ENCODE assay signal across 16 cellular contexts in the genomic region with DNA sequence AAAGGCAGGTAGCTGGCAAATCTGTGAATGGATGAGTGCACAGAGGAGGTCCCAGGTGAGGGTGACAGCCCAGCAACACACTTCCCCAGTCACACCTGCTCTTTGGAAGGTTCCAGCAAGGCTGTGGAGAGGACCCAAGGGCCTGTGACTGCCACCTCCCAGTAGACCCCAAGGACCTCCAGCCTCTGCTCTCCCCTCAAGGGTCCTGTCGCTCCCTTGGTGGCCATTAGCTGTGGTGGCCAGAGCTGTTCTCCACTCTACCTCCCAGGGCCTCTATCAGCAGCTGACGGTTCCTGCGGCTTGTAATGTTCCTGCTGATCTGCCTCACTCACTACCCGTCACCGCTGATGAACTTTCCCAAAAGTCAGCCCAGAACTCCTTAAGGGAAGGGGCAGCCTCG.
DNase-seq lines count a peak whose midpoint lies in the region; ATAC-seq, FAIRE-seq and TF ChIP-seq lines count a peak whose summit lies in the region.
"Had no signal": no experiment of that assay in that cellular context is flagged by ENCODE, and none has a peak within 500 bp of the region (broad histone marks: within the 10 kb centered on the region; RNA-seq: fewer than 3 reads in every experiment).

No MANE protein-coding gene starts in this region.

- H4K5ac ChIP-seq in H1 (ENCODE audit: insufficient read length, low read depth, low read length) = no peak overlapping the region

- peaks cover 8% of the 10 kb centered on the region for H3K36me3 Mint-ChIP-seq in stimulated activated effector memory CD8-positive, alpha-beta T cell treated with anti-CD3 and anti-CD28 coated beads, Interleukin-12 subunit alpha, Interleukin-12 subunit beta, amount 100 ng/mL, for 72 hours
- H3K36me3 Mint-ChIP-seq: activated CD8-positive, alpha-beta memory T cell treated with anti-CD3 and anti-CD28 coated beads, Interleukin-2, amount 10 ng/mL, durations not matched to agents 7 days and 5 days had no signal

- H3K27ac Mint-ChIP-seq in stimulated activated effector memory CD8-positive, alpha-beta T cell treated with anti-CD3 and anti-CD28 coated beads, Interleukin-12 subunit alpha, Interleukin-12 subunit beta, amount 100 ng/mL, for 72 hours = peak overlapping the region; percentile 78
- H3K27ac Mint-ChIP-seq: activated CD8-positive, alpha-beta memory T cell treated with anti-CD3 and anti-CD28 coated beads, Interleukin-2, amount 10 ng/mL, durations not matched to agents 7 days and 5 days had no signal

- TF ChIP-seq RAD21 in H1 (IDR thresholded peaks at IDR 0.05 in 1 of 2, conservative IDR thresholded peaks at IDR 0.05 in 1 of 2; ENCODE audit: low read depth in 2 of 2, low read length in 2 of 2) = no peak

- TF ChIP-seq CTCF in Loucy (conservative IDR thresholded peaks at IDR 0.05; ENCODE audit: low read length) (no peak), H1 (IDR thresholded peaks at IDR 0.05; ENCODE audit: control extremely low read depth in 1 of 3, insufficient read depth in 1 of 3, low read depth in 1 of 3, low read length in 3 of 3) (no peak)

- no peak overlapping the region for H3K9ac ChIP-seq in Loucy (ENCODE audit: low read depth, low read length, poor library complexity, severe bottlenecking)
- no peak overlapping the region for H3K9ac ChIP-seq in H1 (replicated peaks in 1 of 4; ENCODE audit: extremely low read depth in 1 of 4, low read depth in 3 of 4, low read length in 3 of 4)
- H3K9ac ChIP-seq: neural progenitor cell had no signal

- no peak overlapping the region for H3K56ac ChIP-seq in H1 (replicated peaks; ENCODE audit: insufficient read length, low read depth, low read length)

- peak overlapping the region; percentile 89; the same call in 1 of the 2 replicates for H2AK5ac ChIP-seq in H1 (ENCODE audit: low read depth, low read length)

- H3K4me1 ChIP-seq in Loucy (ENCODE audit: insufficient read depth, low read length, poor library complexity, severe bottlenecking) (peaks cover 41% of the 10 kb centered on the region), H1 (replicated peaks in 1 of 4; ENCODE audit: control insufficient read depth in 3 of 4, insufficient read depth in 4 of 4, low read length in 3 of 4) (peaks cover 0 to 20% (median 14%) of the 10 kb centered on the region in 4 experiments; a peak in 6 of 7 replicates)

- H2BK15ac ChIP-seq in H1 (ENCODE audit: low read length) = peak overlapping the region; percentile 2; the same call in 1 of the 2 replicates

- TF ChIP-seq POLR2A in GM12891 (IDR thresholded peaks at IDR 0.05; ENCODE audit: low read depth, low read length) (no peak), H1 (IDR thresholded peaks at IDR 0.05; ENCODE audit: control extremely low read depth in 1 of 2, low read depth in 2 of 2, low read length in 2 of 2) (no peak)

- H2BK12ac ChIP-seq in H1 (ENCODE audit: low read depth, low read length) = peak overlapping the region; percentile 92

- no peak for ATAC-seq in stimulated activated effector memory CD8-positive, alpha-beta T cell treated with anti-CD3 and anti-CD28 coated beads, Interleukin-12 subunit alpha, Interleukin-12 subunit beta, amount 100 ng/mL, for 72 hours
- ATAC-seq in GM19467 (IDR thresholded peaks at IDR 0.05; ENCODE audit: unreplicated experiment) = no peak
- ATAC-seq: activated CD8-positive, alpha-beta memory T cell treated with anti-CD3 and anti-CD28 coated beads, Interleukin-2, amount 10 ng/mL, durations not matched to agents 7 days and 5 days; heart right ventricle had no signal

- no peak overlapping the region for H3K18ac ChIP-seq in H1 (ENCODE audit: extremely low read depth, low read length)

- 0 out of 2 replicates have a peak, but pooled peaks cover 6% of the 10 kb centered on the region for H3F3A ChIP-seq in Loucy (ENCODE audit: low read depth)

- H3K4me3 Mint-ChIP-seq in stimulated activated effector memory CD8-positive, alpha-beta T cell treated with anti-CD3 and anti-CD28 coated beads, Interleukin-12 subunit alpha, Interleukin-12 subunit beta, amount 100 ng/mL, for 72 hours = no peak overlapping the region
- H3K4me3 Mint-ChIP-seq: activated CD8-positive, alpha-beta memory T cell treated with anti-CD3 and anti-CD28 coated beads, Interleukin-2, amount 10 ng/mL, durations not matched to agents 7 days and 5 days had no signal

- no peak overlapping the region for H2BK120ac ChIP-seq in H1 (replicated peaks; ENCODE audit: low read depth, low read length)

- H4K8ac ChIP-seq in H1 (ENCODE audit: extremely low read depth, insufficient read depth, low read length) = no peak overlapping the region

- TF ChIP-seq EP300 in H1 (IDR thresholded peaks at IDR 0.05; ENCODE audit: borderline replicate concordance in 1 of 2, low read depth in 2 of 2, low read length in 2 of 2) = no peak

- H3K79me1 ChIP-seq in H1 (ENCODE audit: low read depth, low read length) = no peaks in the 10 kb centered on the region

- WGBS in H1 (ENCODE audit: extremely low coverage in 1 of 2, insufficient coverage in 1 of 2, insufficient read length in 1 of 2, insufficient replicate concordance in 2 of 2, low coverage in 1 of 2, low lambda C conversion rate in 2 of 2, missing lambda C conversion rate in 1 of 2), 2 experiments = 93% methylated on average over 6 of the region's 6 CpGs; no CpG with 5 or more reads in 1 of the 2 experiments

- no peaks in the 10 kb centered on the region for H3K9me3 Mint-ChIP-seq in stimulated activated effector memory CD8-positive, alpha-beta T cell treated with anti-CD3 and anti-CD28 coated beads, Interleukin-12 subunit alpha, Interleukin-12 subunit beta, amount 100 ng/mL, for 72 hours
- H3K9me3 Mint-ChIP-seq: neural progenitor cell had no signal

- H2BK20ac ChIP-seq in H1 (ENCODE audit: low read length) = no peak overlapping the region

- H3K9me3 ChIP-seq in Loucy (ENCODE audit: insufficient read depth, low read depth, low read length) = no peaks in the 10 kb centered on the region
- H3K9me3 ChIP-seq in H1 (ENCODE audit: insufficient read depth in 2 of 2, low read depth in 1 of 2, low read length in 1 of 2) = no peaks in the 10 kb centered on the region
- H3K9me3 ChIP-seq: heart right ventricle had no signal

- H3K14ac ChIP-seq in H1 (ENCODE audit: insufficient read length) = no peak overlapping the region

- H3K23me2 ChIP-seq in H1 (ENCODE audit: low read depth, low read length) = peaks cover 5% of the 10 kb centered on the region

- FAIRE-seq in GM12891 (lab: Jason Lieb, UNC) (peak; percentile 33), H1 (lab: Jason Lieb, UNC) (no peak)

- H3K4me2 ChIP-seq in Loucy (ENCODE audit: low read depth, low read length, poor library complexity, severe bottlenecking) = peak overlapping the region; percentile 91
- no peak overlapping the region for H3K4me2 ChIP-seq in H1 (ENCODE audit: insufficient read depth in 1 of 2, low read depth in 2 of 2, low read length in 2 of 2)

- CTCF ChIA-PET in H1 (lab: Charles Lee; ENCODE audit: partially characterized antibody) = interaction anchor here (0.6 to 1.1 kb wide), 2 partner anchors 218 to 841 kb away, joined by 3 read pairs; no protein-coding TSS in a partner anchor

- H4K20me1 ChIP-seq in Loucy (ENCODE audit: insufficient read depth, low read length, poor library complexity, severe bottlenecking) = no peaks in the 10 kb centered on the region
- no peaks in the 10 kb centered on the region for H4K20me1 ChIP-seq in H1 (replicated peaks in 1 of 2; ENCODE audit: control insufficient read depth in 1 of 2, insufficient read depth in 2 of 2, low read length in 2 of 2)

- H2AFZ ChIP-seq in Loucy (ENCODE audit: low read length) = no peak overlapping the region
- no peak overlapping the region for H2AFZ ChIP-seq in H1 (ENCODE audit: low read length)
- H2AFZ ChIP-seq: neural progenitor cell had no signal

- H3K36me3 ChIP-seq in Loucy (ENCODE audit: insufficient read depth, low read length) (peaks cover 5% of the 10 kb centered on the region; the same call in 1 of the 2 replicates), H1 (ENCODE audit: control insufficient read depth in 2 of 4, insufficient read depth in 4 of 4, low read length in 3 of 4) (peaks cover 0 to 6% (median 3%) of the 10 kb centered on the region in 4 experiments; a peak in 3 of 8 replicates)
- H3K36me3 ChIP-seq: brain microvascular endothelial cell, neural progenitor cell had no signal

- no peak overlapping the region for H2BK5ac ChIP-seq in H1 (ENCODE audit: low read depth, low read length)

- no peak overlapping the region for H3K23ac ChIP-seq in H1 (ENCODE audit: insufficient read length)

- DNase-seq in GM12891 (ENCODE audit: insufficient read length, low spot score) (no peak), H1 (ENCODE audit: low read depth in 1 of 2, low spot score in 2 of 2) (no peak), HK-2 (ENCODE audit: unreplicated experiment) (no peak), NCI-H774 (lab: John Stamatoyannopoulos, UW) (no peak)
- no peak for DNase-seq in stimulated activated effector memory CD8-positive, alpha-beta T cell treated with anti-CD3 and anti-CD28 coated beads, Interleukin-12 subunit alpha, Interleukin-12 subunit beta, amount 100 ng/mL, for 72 hours (ENCODE audit: low spot score in 2 of 2)
- DNase-seq: activated CD4-positive, CD25-positive, alpha-beta regulatory T cell; activated CD8-positive, alpha-beta memory T cell treated with anti-CD3 and anti-CD28 coated beads, Interleukin-2, amount 10 ng/mL, durations not matched to agents 7 days and 5 days; activated gamma-delta T cell treated with Interleukin-2 at 50 U/mL for 16 hours; brain microvascular endothelial cell; heart right ventricle; NCI-H69; retina; substantia nigra had no signal

- no peak overlapping the region for H4K91ac ChIP-seq in H1 (replicated peaks; ENCODE audit: insufficient read length, low read length)

- H3K4me3 ChIP-seq in Loucy (ENCODE audit: low read length, poor library complexity, severe bottlenecking) (no peak overlapping the region), H1 (ENCODE audit: extremely low read depth in 1 of 4, insufficient read depth in 2 of 4, low read depth in 3 of 4, low read length in 4 of 4) (no peak overlapping the region)

- POLR2A ChIA-PET in H1 (lab: Charles Lee; ENCODE audit: partially characterized antibody) = interaction anchor here (1.0 kb wide), 1 partner anchor 551 kb away, joined by 3 read pairs; no protein-coding TSS in a partner anchor

- H3K4me1 Mint-ChIP-seq in stimulated activated effector memory CD8-positive, alpha-beta T cell treated with anti-CD3 and anti-CD28 coated beads, Interleukin-12 subunit alpha, Interleukin-12 subunit beta, amount 100 ng/mL, for 72 hours = peaks cover 64% of the 10 kb centered on the region

- no peak overlapping the region for H3K27ac ChIP-seq in H1 (ENCODE audit: low read depth, low read length)
- H3K27ac ChIP-seq: neural progenitor cell had no signal

- H3K9me2 ChIP-seq in Loucy (replicated peaks; ENCODE audit: low read depth, low read length) = no peaks in the 10 kb centered on the region

- H3K79me2 ChIP-seq in Loucy (ENCODE audit: insufficient read depth, low read length) (no peaks in the 10 kb centered on the region), H1 (ENCODE audit: control insufficient read depth in 1 of 2, insufficient read depth in 2 of 2, low read length in 2 of 2) (no peaks in the 10 kb centered on the region)

- no peak overlapping the region for H3K4ac ChIP-seq in H1 (replicated peaks; ENCODE audit: insufficient read length, low read depth, low read length)

- no peaks in the 10 kb centered on the region for H3K27me3 ChIP-seq in Loucy (ENCODE audit: insufficient read depth, low read length, poor library complexity, severe bottlenecking)
- H3K27me3 ChIP-seq in H1 (replicated peaks in 1 of 4; ENCODE audit: control insufficient read depth in 3 of 4, extremely low read depth in 1 of 4, insufficient read depth in 3 of 4, low read length in 3 of 4) = no peaks in the 10 kb centered on the region
- H3K27me3 ChIP-seq: brain microvascular endothelial cell, heart right ventricle had no signal
